15 cellular contexts compared by ENCODE assay signal in the genomic region with DNA sequence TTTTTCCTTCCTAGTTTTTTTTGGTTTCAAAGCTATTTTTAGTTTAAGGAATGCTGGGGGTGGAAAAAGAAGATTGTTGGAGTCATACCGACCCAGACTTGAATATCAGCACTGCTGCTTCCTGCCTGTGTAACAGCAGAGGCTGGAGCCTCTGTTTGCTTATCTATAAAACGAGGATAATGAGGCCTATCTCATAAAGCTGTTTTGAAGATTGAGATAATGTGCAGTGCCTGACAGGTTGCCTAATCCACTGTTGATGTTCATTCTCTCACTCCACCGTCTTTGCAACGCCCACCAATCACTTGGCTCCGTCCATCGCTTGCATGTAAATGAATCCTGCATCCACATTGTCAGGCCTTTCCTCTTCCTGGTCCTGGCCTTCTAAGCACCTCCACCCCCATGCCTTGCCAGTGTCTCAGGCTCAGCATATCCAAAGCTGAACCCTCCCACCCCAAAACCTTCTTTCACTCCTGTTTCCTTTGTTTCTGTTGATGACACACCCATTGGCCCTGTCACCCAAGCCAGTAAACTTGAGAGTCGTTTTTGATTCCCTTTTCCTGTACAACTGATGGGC.
DNase-seq lines count a peak whose midpoint lies in the region; TF ChIP-seq lines count a peak whose summit lies in the region.
"Had no signal": no experiment of that assay in that cellular context is flagged by ENCODE, and none has a peak within 500 bp of the region (broad histone marks: within the 10 kb centered on the region; RNA-seq: fewer than 3 reads in every experiment).

No MANE protein-coding gene starts in this region.

- H3K4me3 ChIP-seq in smooth muscle cell, result no peak overlapping the region
- H3K4me3 ChIP-seq: upper lobe of left lung had no signal

- TF ChIP-seq CTCF in endothelial cell (IDR thresholded peaks at IDR 0.05; ENCODE audit: unreplicated experiment) (no peak), smooth muscle cell (IDR thresholded peaks at IDR 0.05; ENCODE audit: borderline replicate concordance, insufficient read depth, poor library complexity, severe bottlenecking) (no peak)

- peak overlapping the region; percentile 22 for H3K4me2 ChIP-seq in smooth muscle cell

- H3K9me3 ChIP-seq in smooth muscle cell (replicated peaks; ENCODE audit: low read depth), result no peaks in the 10 kb centered on the region
- H3K9me3 ChIP-seq: upper lobe of left lung had no signal

- H3K27ac Mint-ChIP-seq in activated CD4-positive, alpha-beta T cell treated with anti-CD3 and anti-CD28 coated beads, Interleukin-2, amount 10 ng/mL, durations not matched to agents 24 days and 14 days, result no peak overlapping the region
- H3K27ac Mint-ChIP-seq in endothelial cell (ENCODE audit: unreplicated experiment), result peak overlapping the region; percentile 68
- H3K27ac Mint-ChIP-seq: activated T-helper 1 cell treated with anti-CD3 and anti-CD28 coated beads, Interleukin-12 subunit alpha, Interleukin-12 subunit beta, Interleukin-2, Interleukin-4 antibody, amounts not matched to agents 30 ng/mL and 10 ng/mL and 1 ng/mL, durations not matched to agents 14 hours and 24 hours and 36 hours had no signal

- no peaks in the 10 kb centered on the region for H3K9me3 Mint-ChIP-seq in activated CD4-positive, alpha-beta T cell treated with anti-CD3 and anti-CD28 coated beads, Interleukin-2, amount 10 ng/mL, durations not matched to agents 24 days and 14 days
- no peaks in the 10 kb centered on the region for H3K9me3 Mint-ChIP-seq in endothelial cell (ENCODE audit: unreplicated experiment)
- H3K9me3 Mint-ChIP-seq: activated T-helper 1 cell treated with anti-CD3 and anti-CD28 coated beads, Interleukin-12 subunit alpha, Interleukin-12 subunit beta, Interleukin-2, Interleukin-4 antibody, amounts not matched to agents 30 ng/mL and 10 ng/mL and 1 ng/mL, durations not matched to agents 14 hours and 24 hours and 36 hours had no signal

- H3K79me2 ChIP-seq in smooth muscle cell (ENCODE audit: low read depth), result no peaks in the 10 kb centered on the region

- H3K27me3 Mint-ChIP-seq in activated CD4-positive, alpha-beta T cell treated with anti-CD3 and anti-CD28 coated beads, Interleukin-2, amount 10 ng/mL, durations not matched to agents 24 days and 14 days, result no peaks in the 10 kb centered on the region
- H3K27me3 Mint-ChIP-seq in endothelial cell (ENCODE audit: unreplicated experiment), result no peaks in the 10 kb centered on the region

- H3K4me1 Mint-ChIP-seq in activated CD4-positive, alpha-beta T cell treated with anti-CD3 and anti-CD28 coated beads, Interleukin-2, amount 10 ng/mL, durations not matched to agents 24 days and 14 days, result no peaks in the 10 kb centered on the region
- H3K4me1 Mint-ChIP-seq in endothelial cell (ENCODE audit: unreplicated experiment), result peaks cover 48% of the 10 kb centered on the region

- H4K20me1 ChIP-seq in smooth muscle cell (ENCODE audit: low read depth), result no peaks in the 10 kb centered on the region

- H3K27ac ChIP-seq in smooth muscle cell (ENCODE audit: low read depth), result peak overlapping the region; percentile 1
- H3K27ac ChIP-seq: upper lobe of left lung had no signal

- H3K4me3 Mint-ChIP-seq in activated CD4-positive, alpha-beta T cell treated with anti-CD3 and anti-CD28 coated beads, Interleukin-2, amount 10 ng/mL, durations not matched to agents 24 days and 14 days, result no peak overlapping the region
- H3K4me3 Mint-ChIP-seq in endothelial cell (ENCODE audit: unreplicated experiment), result no peak overlapping the region
- H3K4me3 Mint-ChIP-seq: activated T-helper 1 cell treated with anti-CD3 and anti-CD28 coated beads, Interleukin-12 subunit alpha, Interleukin-12 subunit beta, Interleukin-2, Interleukin-4 antibody, amounts not matched to agents 30 ng/mL and 10 ng/mL and 1 ng/mL, durations not matched to agents 14 hours and 24 hours and 36 hours had no signal

- H3K9ac ChIP-seq in smooth muscle cell (ENCODE audit: low read depth), result no peak overlapping the region

- no peaks in the 10 kb centered on the region for H3K4me1 ChIP-seq in smooth muscle cell (ENCODE audit: low read depth)
- H3K4me1 ChIP-seq: upper lobe of left lung had no signal

- H2AFZ ChIP-seq in smooth muscle cell (ENCODE audit: low read depth), result no peak overlapping the region

- H3K27me3 ChIP-seq in smooth muscle cell (ENCODE audit: low read depth), result no peaks in the 10 kb centered on the region
- H3K27me3 ChIP-seq: upper lobe of left lung had no signal

- no peaks in the 10 kb centered on the region for H3F3A ChIP-seq in smooth muscle cell (ENCODE audit: low read depth)

- H3K36me3 ChIP-seq in smooth muscle cell (ENCODE audit: low read depth), result no peaks in the 10 kb centered on the region
- H3K36me3 ChIP-seq: upper lobe of left lung had no signal

- no peaks in the 10 kb centered on the region for H3K36me3 Mint-ChIP-seq in activated CD4-positive, alpha-beta T cell treated with anti-CD3 and anti-CD28 coated beads, Interleukin-2, amount 10 ng/mL, durations not matched to agents 24 days and 14 days (ENCODE audit: low read depth)
- no peaks in the 10 kb centered on the region for H3K36me3 Mint-ChIP-seq in endothelial cell (ENCODE audit: low read depth, unreplicated experiment)

- intact Hi-C loops in activated CD4-positive, alpha-beta T cell treated with anti-CD3 and anti-CD28 coated beads, Interleukin-2, amount 10 ng/mL, durations not matched to agents 24 days and 14 days (cut with micrococcal nuclease), result no loop called here

- DNase-seq in activated CD4-positive, alpha-beta T cell treated with anti-CD3 and anti-CD28 coated beads, Interleukin-2, amount 10 ng/mL, durations not matched to agents 24 days and 14 days, result peak; percentile 36
- no peak for DNase-seq in activated CD4-positive, alpha-beta T cell treated with anti-CD3 and anti-CD28 coated beads for 1 hour
- DNase-seq in OCI-M1 (lab: John Stamatoyannopoulos, UW) (peak; percentile 42), endothelial cell (ENCODE audit: low spot score) (no peak), smooth muscle cell (lab: John Stamatoyannopoulos, UW; ENCODE audit: unreplicated experiment) (no peak), NCI-H524 treated with DMSO at 0.1 percent for 48 hours (lab: John Stamatoyannopoulos, UW) (no peak), DMS79 treated with DMSO at 0.1 percent for 48 hours (lab: John Stamatoyannopoulos, UW) (no peak)
- no peak for DNase-seq in activated CD8-positive, alpha-beta memory T cell treated with anti-CD3 and anti-CD28 coated beads for 24 hours
- DNase-seq: activated CD4-positive, alpha-beta T cell treated with anti-CD3 and anti-CD28 coated beads, Interleukin-2, amount 50 U/mL, for 1 hour; anterior cingulate cortex; DMS 273 treated with DMSO at 0.1 percent for 48 hours; islet precursor cell; NCI-H1436 treated with DMSO at 0.1 percent for 48 hours had no signal

- WGBS in smooth muscle cell (ENCODE audit: low lambda C conversion rate), result 25% methylated on average over 7 of the region's 7 CpGs

Comparison
In these comparisons a context has a peak if more than half of its experiments do, and no peak if none do; other contexts are left out.
1. DNase-seq: peak in activated CD4-positive, alpha-beta T cell treated with anti-CD3 and anti-CD28 coated beads, Interleukin-2, amount 10 ng/mL, durations not matched to agents 24 days and 14 days (single experiment) and OCI-M1 (single experiment); none in activated CD4-positive, alpha-beta T cell treated with anti-CD3 and anti-CD28 coated beads for 1 hour (single experiment), endothelial cell (single experiment), smooth muscle cell (single experiment), NCI-H524 treated with DMSO at 0.1 percent for 48 hours (single experiment), activated CD8-positive, alpha-beta memory T cell treated with anti-CD3 and anti-CD28 coated beads for 24 hours (single experiment) and DMS79 treated with DMSO at 0.1 percent for 48 hours (single experiment).